19 cellular contexts compared by ENCODE assay signal in genomic region chr10:20624642-20625041, GRCh38.
DNase-seq lines count a peak whose midpoint lies in the region; ATAC-seq, FAIRE-seq and TF ChIP-seq lines count a peak whose summit lies in the region.
"Had no signal": no experiment of that assay in that cellular context is flagged by ENCODE, and none has a peak within 500 bp of the region (broad histone marks: within the 10 kb centered on the region; RNA-seq: fewer than 3 reads in every experiment).

No MANE protein-coding gene starts in this region.

- no peak for TF ChIP-seq EP300 in sigmoid colon (IDR thresholded peaks at IDR 0.05)

- no peaks in the 10 kb centered on the region for H4K20me1 ChIP-seq in astrocyte (ENCODE audit: insufficient read depth, low read length)

- H3K27me3 Mint-ChIP-seq in astrocyte (ENCODE audit: low read depth, unreplicated experiment): no peaks in the 10 kb centered on the region
- no peaks in the 10 kb centered on the region for H3K27me3 Mint-ChIP-seq in CD8-positive, alpha-beta T cell (ENCODE audit: low read depth)
- H3K27me3 Mint-ChIP-seq: activated CD4-positive, alpha-beta memory T cell treated with anti-CD3 and anti-CD28 coated beads for 36 hours; activated naive CD4-positive, alpha-beta T cell treated with anti-CD3 and anti-CD28 coated beads, Interleukin-2, amount 10 ng/mL, durations not matched to agents 7 days and 5 days; dendritic cell treated with granulocyte-macrophage colony-stimulating factor and Interleukin-4, amounts not matched to agents 40 ng/mL and 50 ng/mL, for 4 days had no signal

- intact Hi-C loops in left cardiac atrium (cut with DNase I): no loop called here
- intact Hi-C loops in sigmoid colon (cut with DNase I): no loop called here
- intact Hi-C loops in CD8-positive, alpha-beta T cell (cut with DNase I, micrococcal nuclease): no loop called here

- H3K9me3 Mint-ChIP-seq in astrocyte (ENCODE audit: unreplicated experiment): no peaks in the 10 kb centered on the region
- H3K9me3 Mint-ChIP-seq in CD8-positive, alpha-beta T cell: no peaks in the 10 kb centered on the region
- H3K9me3 Mint-ChIP-seq: activated CD4-positive, alpha-beta memory T cell treated with anti-CD3 and anti-CD28 coated beads for 36 hours; activated naive CD4-positive, alpha-beta T cell treated with anti-CD3 and anti-CD28 coated beads, Interleukin-2, amount 10 ng/mL, durations not matched to agents 7 days and 5 days; brain; dendritic cell treated with granulocyte-macrophage colony-stimulating factor and Interleukin-4, amounts not matched to agents 40 ng/mL and 50 ng/mL, for 4 days had no signal

- no peak overlapping the region for H3K4me3 ChIP-seq in ACC112 (ENCODE audit: low read depth, low read length)
- no peak overlapping the region for H3K4me3 ChIP-seq in astrocyte (ENCODE audit: insufficient read depth, low read depth, low read length)
- H3K4me3 ChIP-seq in sigmoid colon: no peak overlapping the region
- H3K4me3 ChIP-seq in CD8-positive, alpha-beta T cell (ENCODE audit: low read depth, low read length): no peak overlapping the region
- H3K4me3 ChIP-seq: ovary, spleen had no signal

- H2AFZ ChIP-seq in ACC112 (ENCODE audit: low read length, unreplicated experiment): peak overlapping the region; percentile 56
- H2AFZ ChIP-seq in astrocyte (ENCODE audit: low read depth, low read length): no peak overlapping the region

- no peak for FAIRE-seq in astrocyte (lab: Jason Lieb, UNC)
- FAIRE-seq: A204.1 had no signal

- H3K36me3 ChIP-seq in ACC112 (ENCODE audit: insufficient read depth, low read length): no peaks in the 10 kb centered on the region
- H3K36me3 ChIP-seq in astrocyte (ENCODE audit: insufficient read depth, low read length): no peaks in the 10 kb centered on the region
- no peaks in the 10 kb centered on the region for H3K36me3 ChIP-seq in sigmoid colon
- no peaks in the 10 kb centered on the region for H3K36me3 ChIP-seq in CD8-positive, alpha-beta T cell (ENCODE audit: insufficient read depth, low read length)
- H3K36me3 ChIP-seq: ovary, spleen had no signal

- no peaks in the 10 kb centered on the region for H3K79me2 ChIP-seq in ACC112 (ENCODE audit: control insufficient read depth, insufficient read depth, low read length, unreplicated experiment)
- H3K79me2 ChIP-seq in astrocyte (ENCODE audit: insufficient read depth, low read length): no peaks in the 10 kb centered on the region

- CTCF ChIA-PET in CD8-positive, alpha-beta T cell (lab: Charles Lee): interaction anchor here (0.6 kb wide), 1 partner anchor 48 kb away, joined by 3 read pairs; no protein-coding TSS in a partner anchor

- H3K9ac ChIP-seq in astrocyte (ENCODE audit: low read length): no peak overlapping the region

- H3K4me1 Mint-ChIP-seq in astrocyte (ENCODE audit: low read depth, unreplicated experiment): no peaks in the 10 kb centered on the region
- H3K4me1 Mint-ChIP-seq in CD8-positive, alpha-beta T cell (ENCODE audit: low read depth): no peaks in the 10 kb centered on the region
- H3K4me1 Mint-ChIP-seq: brain had no signal

- H3K36me3 Mint-ChIP-seq in astrocyte (ENCODE audit: low read depth, unreplicated experiment): no peaks in the 10 kb centered on the region
- H3K36me3 Mint-ChIP-seq in CD8-positive, alpha-beta T cell: no peaks in the 10 kb centered on the region
- H3K36me3 Mint-ChIP-seq: activated CD4-positive, alpha-beta memory T cell treated with anti-CD3 and anti-CD28 coated beads for 36 hours; activated naive CD4-positive, alpha-beta T cell treated with anti-CD3 and anti-CD28 coated beads, Interleukin-2, amount 10 ng/mL, durations not matched to agents 7 days and 5 days; brain had no signal

- ATAC-seq in left cardiac atrium (peak in 1 of 2 donors; percentile 75), HG03565 (IDR thresholded peaks at IDR 0.05; ENCODE audit: unreplicated experiment) (no peak), GM21528 (IDR thresholded peaks at IDR 0.05; ENCODE audit: low FRiP score, unreplicated experiment) (no peak)
- no peak for ATAC-seq in CD8-positive, alpha-beta T cell

- WGBS in sigmoid colon, 2 donors: 75 to 85% methylated on average over 4 of the region's 4 CpGs

- H3K9me3 ChIP-seq in astrocyte (ENCODE audit: insufficient read depth, low read depth, low read length) (no peaks in the 10 kb centered on the region), sigmoid colon (no peaks in the 10 kb centered on the region)
- H3K9me3 ChIP-seq in CD8-positive, alpha-beta T cell (ENCODE audit: low read length): no peaks in the 10 kb centered on the region
- H3K9me3 ChIP-seq: ovary had no signal

- DNase-seq in astrocyte (ENCODE audit: low read depth): peak; percentile 6
- DNase-seq in left cardiac atrium: peak; percentile 40
- DNase-seq in sigmoid colon: peak; percentile 67
- DNase-seq in NCI-H2081 (lab: John Stamatoyannopoulos, UW): no peak
- DNase-seq in CD8-positive, alpha-beta T cell: no peak
- DNase-seq: activated CD4-positive, alpha-beta memory T cell treated with anti-CD3 and anti-CD28 coated beads for 36 hours; activated naive CD4-positive, alpha-beta T cell treated with anti-CD3 and anti-CD28 coated beads, Interleukin-2, amount 10 ng/mL, durations not matched to agents 7 days and 5 days; activated T-cell treated with anti-CD3 and anti-CD28 coated beads, Interleukin-2, amount 50 U/mL, for 1 hour; NCI-H1436 treated with DMSO at 0.1 percent for 48 hours; spleen; SW 1271 had no signal

- POLR2A ChIA-PET in CD8-positive, alpha-beta T cell (lab: Charles Lee): no interaction called here

- H3K4me3 Mint-ChIP-seq in astrocyte (ENCODE audit: unreplicated experiment): no peak overlapping the region
- no peak overlapping the region for H3K4me3 Mint-ChIP-seq in CD8-positive, alpha-beta T cell
- H3K4me3 Mint-ChIP-seq: activated CD4-positive, alpha-beta memory T cell treated with anti-CD3 and anti-CD28 coated beads for 36 hours; activated naive CD4-positive, alpha-beta T cell treated with anti-CD3 and anti-CD28 coated beads, Interleukin-2, amount 10 ng/mL, durations not matched to agents 7 days and 5 days; brain; dendritic cell treated with granulocyte-macrophage colony-stimulating factor and Interleukin-4, amounts not matched to agents 40 ng/mL and 50 ng/mL, for 4 days had no signal

- no peak overlapping the region for H3K27ac ChIP-seq in ACC112 (ENCODE audit: low read depth, low read length)
- no peak overlapping the region for H3K27ac ChIP-seq in astrocyte (ENCODE audit: low read depth, low read length)
- no peak overlapping the region for H3K27ac ChIP-seq in sigmoid colon
- no peak overlapping the region for H3K27ac ChIP-seq in CD8-positive, alpha-beta T cell (ENCODE audit: low read depth, low read length)
- H3K27ac ChIP-seq: ovary, spleen, VCaP had no signal

- no peak overlapping the region for H3K27ac Mint-ChIP-seq in astrocyte (ENCODE audit: unreplicated experiment)
- H3K27ac Mint-ChIP-seq in CD8-positive, alpha-beta T cell: no peak overlapping the region
- H3K27ac Mint-ChIP-seq: activated CD4-positive, alpha-beta memory T cell treated with anti-CD3 and anti-CD28 coated beads for 36 hours; activated naive CD4-positive, alpha-beta T cell treated with anti-CD3 and anti-CD28 coated beads, Interleukin-2, amount 10 ng/mL, durations not matched to agents 7 days and 5 days; brain; dendritic cell treated with granulocyte-macrophage colony-stimulating factor and Interleukin-4, amounts not matched to agents 40 ng/mL and 50 ng/mL, for 4 days had no signal

- TF ChIP-seq CTCF in astrocyte (IDR thresholded peaks at IDR 0.05; ENCODE audit: insufficient read depth, low read depth, low read length) (no peak), sigmoid colon (IDR thresholded peaks at IDR 0.05) (no peak)
- no peak for TF ChIP-seq CTCF in CD8-positive, alpha-beta T cell (IDR thresholded peaks at IDR 0.05)

- H3K4me1 ChIP-seq in ACC112 (ENCODE audit: control insufficient read depth, insufficient read depth, low read length, unreplicated experiment) (peaks cover 10% of the 10 kb centered on the region), astrocyte (ENCODE audit: insufficient read depth, low read length) (no peaks in the 10 kb centered on the region), sigmoid colon (no peaks in the 10 kb centered on the region)
- H3K4me1 ChIP-seq in CD8-positive, alpha-beta T cell (ENCODE audit: insufficient read depth, low read length): no peaks in the 10 kb centered on the region
- H3K4me1 ChIP-seq: spleen had no signal

- H3K4me2 ChIP-seq in astrocyte (ENCODE audit: low read length): no peak overlapping the region

- H3K27me3 ChIP-seq in ACC112 (ENCODE audit: insufficient read depth, low read length): no peaks in the 10 kb centered on the region
- no peaks in the 10 kb centered on the region for H3K27me3 ChIP-seq in astrocyte (ENCODE audit: insufficient read depth, low read length)
- H3K27me3 ChIP-seq in sigmoid colon: no peaks in the 10 kb centered on the region
- H3K27me3 ChIP-seq in CD8-positive, alpha-beta T cell (ENCODE audit: insufficient read depth, low read length): no peaks in the 10 kb centered on the region
- H3K27me3 ChIP-seq: ovary, spleen had no signal

- TF ChIP-seq POLR2A in sigmoid colon (IDR thresholded peaks at IDR 0.05): no peak

Comparison
In these comparisons a context has a peak if more than half of its experiments do, and no peak if none do; other contexts are left out.
1. DNase-seq: peak in astrocyte (single experiment), left cardiac atrium (single experiment) and sigmoid colon (single experiment); none in NCI-H2081 (0 of 2) and CD8-positive, alpha-beta T cell (0 of 7).